ENCODE assay signal across 15 cellular contexts in genomic region chr17:69874220-69874670, GRCh38.
DNase-seq lines count a peak whose midpoint lies in the region; ATAC-seq and TF ChIP-seq lines count a peak whose summit lies in the region.
"Had no signal": no experiment of that assay in that cellular context is flagged by ENCODE, and none has a peak within 500 bp of the region (broad histone marks: within the 10 kb centered on the region; RNA-seq: fewer than 3 reads in every experiment).

No MANE protein-coding gene starts in this region.

- TF ChIP-seq CTCF in esophagus squamous epithelium (IDR thresholded peaks at IDR 0.05), result no peak

- peaks cover 0 to 4% (median 0%) of the 10 kb centered on the region in 3 donors for H3K9me3 ChIP-seq in esophagus squamous epithelium
- H3K9me3 ChIP-seq: ascending aorta, ovary had no signal

- intact Hi-C loops in esophagus squamous epithelium (cut with DNase I), result no loop called here

- H3K27me3 ChIP-seq in esophagus squamous epithelium, result no peaks in the 10 kb centered on the region
- H3K27me3 ChIP-seq: ascending aorta, ovary had no signal

- H3K4me1 ChIP-seq in esophagus squamous epithelium, result peaks cover 0 to 23% (median 0%) of the 10 kb centered on the region in 3 donors
- H3K4me1 ChIP-seq: ascending aorta had no signal

- no peak for TF ChIP-seq POLR2A in esophagus squamous epithelium (IDR thresholded peaks at IDR 0.05)

- H3K36me3 ChIP-seq in esophagus squamous epithelium, result no peaks in the 10 kb centered on the region
- H3K36me3 ChIP-seq: ascending aorta, ovary had no signal

- no peak for ATAC-seq in HG03025 (IDR thresholded peaks at IDR 0.05; ENCODE audit: low FRiP score, unreplicated experiment)
- no peak for ATAC-seq in GM18867 (IDR thresholded peaks at IDR 0.05; ENCODE audit: unreplicated experiment)
- ATAC-seq: CD8-positive, alpha-beta T cell; HCT116 had no signal

- H3K27ac ChIP-seq in esophagus squamous epithelium, result no peak overlapping the region
- H3K27ac ChIP-seq: ascending aorta, KMS-11, ovary had no signal

- peak; percentile 95 for DNase-seq in EH (ENCODE audit: low read depth)
- DNase-seq in NCI-H226, result peak; percentile 60
- peak; percentile 59 for DNase-seq in dedifferentiated amniotic fluid mesenchymal stem cell (ENCODE audit: extremely low spot score)
- peak; percentile 81 for DNase-seq in kidney tubule cell (ENCODE audit: low spot score)
- no peak for DNase-seq in esophagus squamous epithelium (lab: John Stamatoyannopoulos, UW)
- no peak for DNase-seq in activated naive CD4-positive, alpha-beta T cell treated with anti-CD3 and anti-CD28 coated beads, Interleukin-2, amount 50 U/mL, for 16 hours
- DNase-seq: CD8-positive, alpha-beta T cell; ovary; stimulated activated CD4-positive, alpha-beta T cell treated with anti-CD3 and anti-CD28 coated beads, Interleukin-2, amount 100 ng/mL, for 24 hours; stimulated activated naive CD4-positive, alpha-beta T cell had no signal

- no peak overlapping the region for H3K4me3 ChIP-seq in esophagus squamous epithelium
- H3K4me3 ChIP-seq: ascending aorta, ovary had no signal

Comparison
In these comparisons a context has a peak if more than half of its experiments do, and no peak if none do; other contexts are left out.
1. DNase-seq: peak in EH (single experiment), NCI-H226 (single experiment), dedifferentiated amniotic fluid mesenchymal stem cell (single experiment) and kidney tubule cell (single experiment); none in esophagus squamous epithelium (single experiment) and activated naive CD4-positive, alpha-beta T cell treated with anti-CD3 and anti-CD28 coated beads, Interleukin-2, amount 50 U/mL, for 16 hours (single experiment).